8 cellular contexts compared by ENCODE assay signal in genomic region chr14:77377502-77377844, GRCh38. TPM values are rescaled to one million over a fixed set of nuclear protein-coding genes. Genes with fewer than 3 reads are reported as not detected.
DNase-seq lines count a peak whose midpoint lies in the region; ATAC-seq, FAIRE-seq and TF ChIP-seq lines count a peak whose summit lies in the region.

No MANE protein-coding gene starts in this region.

- no peak for TF ChIP-seq POLR2A in breast epithelium (IDR thresholded peaks at IDR 0.05)
- no peak for TF ChIP-seq POLR2A in lower leg skin (IDR thresholded peaks at IDR 0.05)
- no peak for TF ChIP-seq POLR2A in GM12891 (IDR thresholded peaks at IDR 0.05; ENCODE audit: low read depth, low read length)

- H3K4me3 ChIP-seq in breast epithelium (peak overlapping the region; percentile 69 to 88 (median 83)), brain microvascular endothelial cell (ENCODE audit: low read depth, low read length) (peak overlapping the region; percentile 89), lower leg skin (ENCODE audit: low read depth, poor library complexity, severe bottlenecking) (peak overlapping the region; percentile 71), aorta (ENCODE audit: low read length in 2 of 2) (peak overlapping the region; percentile 66 to 77)

- no peak for TF ChIP-seq CTCF in breast epithelium (IDR thresholded peaks at IDR 0.05)
- no peak for TF ChIP-seq CTCF in MCF 10A (IDR thresholded peaks at IDR 0.05; ENCODE audit: unreplicated experiment)
- no peak for TF ChIP-seq CTCF in brain microvascular endothelial cell (IDR thresholded peaks at IDR 0.05; ENCODE audit: low read depth, low read length, missing control alignments)
- no peak for TF ChIP-seq CTCF in lower leg skin (IDR thresholded peaks at IDR 0.05)

- no peak overlapping the region for H3K4me3 Mint-ChIP-seq in MCF 10A (ENCODE audit: unreplicated experiment)

- POLR2A ChIA-PET in MCF 10A (lab: Yijun Ruan, JAX): interaction anchor here (0.6 to 3.0 kb wide), 20 partner anchors 8 to 565 kb away, joined by 3 to 15 read pairs (median 4); partner anchors contain the start of genes ANGEL1, GSTZ1, POMT2 and TMEM63C

- FAIRE-seq in GM12891 (lab: Jason Lieb, UNC): no peak

- DNase-seq in breast epithelium (ENCODE audit: low spot score in 2 of 2) (no peak), MCF 10A (ENCODE audit: unreplicated experiment) (no peak), brain microvascular endothelial cell (no peak), lower leg skin (ENCODE audit: low spot score in 2 of 2) (no peak), aorta (no peak), NCI-H187 treated with DMSO at 0.1 percent for 48 hours (lab: John Stamatoyannopoulos, UW) (no peak), GM12891 (ENCODE audit: insufficient read length, low spot score) (no peak)
- DNase-seq in activated CD4-positive, alpha-beta T cell treated with anti-CD3 and anti-CD28 coated beads, Interleukin-2, amount 50 U/mL, for 1 hour: no peak

- no peaks in the 10 kb centered on the region for H3K36me3 Mint-ChIP-seq in MCF 10A (ENCODE audit: insufficient read depth, unreplicated experiment)

- CTCF ChIA-PET in MCF 10A (lab: Yijun Ruan, JAX): interaction anchor here (0.6 to 1.3 kb wide), 4 partner anchors 11 to 1722 kb away, joined by 3 to 8 read pairs (median 4); no protein-coding TSS in a partner anchor

- H3K27me3 ChIP-seq in breast epithelium (no peaks in the 10 kb centered on the region), brain microvascular endothelial cell (replicated peaks) (no peaks in the 10 kb centered on the region), aorta (ENCODE audit: control insufficient read depth in 1 of 2, insufficient read depth in 2 of 2, low read length in 1 of 2) (no peaks in the 10 kb centered on the region)

- in situ Hi-C loops in brain microvascular endothelial cell (cut with HindIII; ENCODE audit: low pct_ligation_motif_present, low sequenced_read_pairs): no loop called here

- H3K4me1 Mint-ChIP-seq in MCF 10A (ENCODE audit: insufficient read depth, unreplicated experiment): peaks cover 12% of the 10 kb centered on the region

- WGBS in lower leg skin, 2 donors: 11 to 17% methylated on average over 10 of the region's 10 CpGs
- WGBS in aorta, 2 donors: 12 to 14% methylated on average over 10 of the region's 10 CpGs

- H3K27me3 Mint-ChIP-seq in MCF 10A (ENCODE audit: insufficient read depth, unreplicated experiment): no peaks in the 10 kb centered on the region

- no peak overlapping the region for H3K27ac Mint-ChIP-seq in MCF 10A (ENCODE audit: low read depth, unreplicated experiment)

- BruUV-seq in MCF 10A (replicated peaks; lab: Mats Ljungman, UMichigan): no TSS peak

- H3K9me3 Mint-ChIP-seq in MCF 10A (ENCODE audit: unreplicated experiment): no peaks in the 10 kb centered on the region

- ATAC-seq in aorta (ENCODE audit: low FRiP score): peak; percentile 11

- intact Hi-C loops in breast epithelium (cut with DNase I; ENCODE audit: low total_unique reads) (no loop called here), MCF 10A (cut with micrococcal nuclease) (no loop called here), lower leg skin (cut with DNase I; ENCODE audit: low total_unique reads) (no loop called here), aorta (cut with DNase I) (no loop called here)

- H3K36me3 ChIP-seq in breast epithelium (no peaks in the 10 kb centered on the region), brain microvascular endothelial cell (replicated peaks) (no peaks in the 10 kb centered on the region), aorta (ENCODE audit: control insufficient read depth in 1 of 2, insufficient read depth in 2 of 2, low read length in 1 of 2) (no peaks in the 10 kb centered on the region)

- no peaks in the 10 kb centered on the region for H3K4me1 ChIP-seq in breast epithelium
- H3K4me1 ChIP-seq in aorta (ENCODE audit: control insufficient read depth in 1 of 2, insufficient read depth in 2 of 2, low read length in 2 of 2): peaks cover 0 to 2% of the 10 kb centered on the region in 2 donors

- H3K27ac ChIP-seq in breast epithelium (peak overlapping the region in 1 of 2 donors; percentile 75), brain microvascular endothelial cell (peak overlapping the region; percentile 73), aorta (ENCODE audit: low read depth in 1 of 2, low read length in 2 of 2) (no peak overlapping the region)

- H3K9me3 ChIP-seq in breast epithelium (no peaks in the 10 kb centered on the region), aorta (ENCODE audit: control insufficient read depth, low read length) (no peaks in the 10 kb centered on the region)

TF ChIP-seq in GM12891, 5 proteins besides CTCF, POLR2A, EP300 and RAD21:
- no peak for TF ChIP-seq PAX5 (IDR thresholded peaks at IDR 0.05; ENCODE audit: insufficient read depth, low read length, severe bottlenecking)
- no peak for TF ChIP-seq SPI1 (IDR thresholded peaks at IDR 0.05; ENCODE audit: low read depth, low read length)
- no peak for TF ChIP-seq POU2F2 (IDR thresholded peaks at IDR 0.05; ENCODE audit: low read depth, low read length)
- TF ChIP-seq TAF1 (IDR thresholded peaks at IDR 0.05; ENCODE audit: low read depth, low read length): no peak
- TF ChIP-seq POLR2AphosphoS5 (IDR thresholded peaks at IDR 0.05; ENCODE audit: low read depth, low read length): no peak

RNA-seq across cellular contexts. Expression of gene SAMD15, which starts 0.3 kb away (rescaled TPM):
- 1 to 10 TPM in 2 of 3 donors, under 1 TPM in 1; 0.32 to 4.2 (median 2.0) TPM for total RNA-seq in breast epithelium
- 0.81 and 0.86 TPM in 2 replicates for total RNA-seq in MCF 10A (2022)
- total RNA-seq in lower leg skin: under 1 TPM in 1 of 4 donors, not detected in 3; 0.64 TPM
- under 1 TPM; 0.42 to 0.71 TPM for total RNA-seq in aorta
- polyA plus RNA-seq in aorta: 1 to 10 TPM in 1 of 2 donors, under 1 TPM in 1; 0.36 to 7.4 TPM
- 0.37 TPM for polyA plus RNA-seq in GM12891 (2012; ENCODE audit: low read depth, missing spikeins)

RNA-seq across cellular contexts. Expression of gene TMED8, which starts 0.6 kb away (rescaled TPM):
- total RNA-seq in breast epithelium: 10 to 100 TPM in 2 of 3 donors, 1 to 10 TPM in 1; 9.4 to 16.0 (median 14.4) TPM
- total RNA-seq in MCF 10A (2022): 9.3 and 12.9 TPM in 2 replicates
- total RNA-seq in lower leg skin: 1 to 10 TPM; 6.4 to 8.9 (median 7.4) TPM
- 1 to 10 TPM; 8.0 to 9.4 TPM for total RNA-seq in aorta
- polyA plus RNA-seq in aorta: 1 to 10 TPM; 2.5 to 4.0 TPM
- polyA plus RNA-seq in GM12891 (2012; ENCODE audit: low read depth, missing spikeins): 11.2 TPM

RNA-seq across cellular contexts. Expression of gene NOXRED1, which starts 45.9 kb away (rescaled TPM):
- 1 to 10 TPM in 1 of 3 donors, under 1 TPM in 1, not detected in 1; 0.48 to 1.3 TPM for total RNA-seq in breast epithelium
- total RNA-seq in MCF 10A (2022): 0.58 and 1.4 TPM in 2 replicates
- under 1 TPM; 0.15 to 0.63 (median 0.40) TPM for total RNA-seq in lower leg skin
- total RNA-seq in aorta: 1 to 10 TPM in 1 of 2 donors, under 1 TPM in 1; 0.32 to 1.0 TPM
- under 1 TPM in 1 of 2 donors, not detected in 1; 0.13 TPM for polyA plus RNA-seq in aorta
- 0.10 TPM for polyA plus RNA-seq in GM12891 (2012; ENCODE audit: low read depth, missing spikeins)

RNA-seq across cellular contexts. Expression of gene GSTZ1, which starts 56.6 kb away (rescaled TPM):
- 10 to 100 TPM; 24.3 to 42.2 (median 32.6) TPM for total RNA-seq in breast epithelium
- total RNA-seq in MCF 10A (2022): 36.8 and 40.1 TPM in 2 replicates
- 10 to 100 TPM; 24.6 to 37.5 (median 29.9) TPM for total RNA-seq in lower leg skin
- 1 to 10 TPM; 5.8 to 8.6 TPM for total RNA-seq in aorta
- 10 to 100 TPM in 1 of 2 donors, 1 to 10 TPM in 1; 9.9 to 17.2 TPM for polyA plus RNA-seq in aorta
- 26.9 TPM for polyA plus RNA-seq in GM12891 (2012; ENCODE audit: low read depth, missing spikeins)

RNA-seq across cellular contexts. Expression of gene POMT2, which starts 56.8 kb away (rescaled TPM):
- total RNA-seq in breast epithelium (10 to 100 TPM; 16.8 to 30.3 (median 25.2) TPM), MCF 10A (2022) (32.1 and 33.0 TPM in 2 replicates), lower leg skin (10 to 100 TPM in 3 of 4 donors, 1 to 10 TPM in 1; 9.1 to 23.0 (median 15.9) TPM), aorta (10 to 100 TPM; 15.6 to 23.4 TPM)
- polyA plus RNA-seq in aorta: 10 to 100 TPM in 1 of 2 donors, 1 to 10 TPM in 1; 3.1 to 20.3 TPM
- 3.1 TPM for polyA plus RNA-seq in GM12891 (2012; ENCODE audit: low read depth, missing spikeins)
